ENCODE assay signal across 11 cellular contexts in the genomic region with DNA sequence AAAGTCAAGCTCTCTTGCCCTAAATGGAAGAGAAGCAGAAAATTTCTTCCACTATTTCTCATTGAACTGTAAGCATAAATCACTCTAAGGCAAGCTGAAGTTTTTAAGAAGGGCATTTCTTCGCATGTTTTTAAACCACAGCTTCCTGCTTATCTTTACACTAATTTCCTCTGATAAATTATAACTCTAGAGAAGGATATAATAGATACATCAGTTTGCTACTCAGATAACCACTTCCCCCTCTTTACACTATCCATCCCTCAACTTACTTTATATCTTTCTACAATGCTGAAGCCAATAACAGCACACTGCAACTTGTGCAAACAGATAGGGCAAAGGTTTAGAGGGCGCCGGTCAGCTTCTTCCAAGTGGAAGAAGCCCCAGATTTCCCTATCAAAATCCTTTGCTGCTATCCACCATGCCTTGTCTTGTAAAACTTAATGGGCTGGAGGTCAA. TPM values are rescaled to one million over a fixed set of nuclear protein-coding genes. Genes with fewer than 3 reads are reported as not detected.
DNase-seq lines count a peak whose midpoint lies in the region; ATAC-seq and TF ChIP-seq lines count a peak whose summit lies in the region.
"Had no signal": no experiment of that assay in that cellular context is flagged by ENCODE, and none has a peak within 500 bp of the region (broad histone marks: within the 10 kb centered on the region; RNA-seq: fewer than 3 reads in every experiment).

No MANE protein-coding gene starts in this region.

- no peaks in the 10 kb centered on the region for H3K9me3 ChIP-seq in transverse colon
- H3K9me3 ChIP-seq: ascending aorta had no signal

- in situ Hi-C loops in transverse colon (cut with MboI; ENCODE audit: low pct_ligation_motif_present in 1 of 4, low pct_unique_long_range_greater_than_20kb in 1 of 4, low sequenced_read_pairs in 3 of 4) = loop anchor here (10.0 to 25.0 kb wide), 3 partner anchors 136 to 168 kb away; a partner anchor contains a TSS

- WGBS in transverse colon (ENCODE audit: low coverage in 1 of 2), 2 donors = 34 to 60% methylated on average over 1 to 3 of the region's 3 CpGs

- H3K36me3 ChIP-seq in transverse colon = peaks cover 0 to 4% (median 0%) of the 10 kb centered on the region in 4 donors

- H3K4me3 ChIP-seq in transverse colon = no peak overlapping the region
- H3K4me3 ChIP-seq: ascending aorta had no signal

- H3K36me3 Mint-ChIP-seq in stimulated activated naive CD8-positive, alpha-beta T cell treated with anti-CD3 and anti-CD28 coated beads, Interleukin-15, Interleukin-2, amounts not matched to agents 100 ng/mL and 50 ng/mL, for 24 hours (ENCODE audit: low read depth) = peaks cover 16% of the 10 kb centered on the region
- H3K36me3 Mint-ChIP-seq in T-helper 2 cell treated with Interferon-gamma antibody and Interleukin-4, amounts not matched to agents 5 μg/mL and 100 μg/mL, for 36 hours (ENCODE audit: low read depth) = peaks cover 16% of the 10 kb centered on the region
- H3K36me3 Mint-ChIP-seq in effector memory CD8-positive, alpha-beta T cell (ENCODE audit: insufficient read depth) = peaks cover 28% of the 10 kb centered on the region

- H3K27ac Mint-ChIP-seq in stimulated activated naive CD8-positive, alpha-beta T cell treated with anti-CD3 and anti-CD28 coated beads, Interleukin-15, Interleukin-2, amounts not matched to agents 100 ng/mL and 50 ng/mL, for 24 hours = peak overlapping the region; percentile 90
- H3K27ac Mint-ChIP-seq in T-helper 2 cell treated with Interferon-gamma antibody and Interleukin-4, amounts not matched to agents 5 μg/mL and 100 μg/mL, for 36 hours = peak overlapping the region; percentile 95
- peak overlapping the region; percentile 89 to 94 for H3K27ac Mint-ChIP-seq in effector memory CD8-positive, alpha-beta T cell

- TF ChIP-seq EP300 in transverse colon (IDR thresholded peaks at IDR 0.05; ENCODE audit: low read depth) = no peak

- peaks cover 0 to 29% (median 10%) of the 10 kb centered on the region in 4 donors for H3K4me1 ChIP-seq in transverse colon

- H3K27me3 ChIP-seq in transverse colon = no peaks in the 10 kb centered on the region
- H3K27me3 ChIP-seq: ascending aorta had no signal

- peak overlapping the region; percentile 3 to 50 (median 20) for H3K27ac ChIP-seq in transverse colon
- H3K27ac ChIP-seq: ascending aorta had no signal

- H3K9me3 Mint-ChIP-seq in stimulated activated naive CD8-positive, alpha-beta T cell treated with anti-CD3 and anti-CD28 coated beads, Interleukin-15, Interleukin-2, amounts not matched to agents 100 ng/mL and 50 ng/mL, for 24 hours = no peaks in the 10 kb centered on the region
- no peaks in the 10 kb centered on the region for H3K9me3 Mint-ChIP-seq in T-helper 2 cell treated with Interferon-gamma antibody and Interleukin-4, amounts not matched to agents 5 μg/mL and 100 μg/mL, for 36 hours
- H3K9me3 Mint-ChIP-seq in effector memory CD8-positive, alpha-beta T cell = no peaks in the 10 kb centered on the region

- no peak for TF ChIP-seq CTCF in transverse colon (IDR thresholded peaks at IDR 0.05)

- intact Hi-C loops in transverse colon (cut with DNase I; ENCODE audit: low total_unique reads) = no loop called here

- no peak for DNase-seq in stimulated activated naive CD8-positive, alpha-beta T cell treated with anti-CD3 and anti-CD28 coated beads, Interleukin-15, Interleukin-2, amounts not matched to agents 100 U/mL and 50 U/mL, for 24 hours
- no peak for DNase-seq in T-helper 2 cell treated with Interferon-gamma antibody and Interleukin-4, amounts not matched to agents 5 μg/mL and 100 μg/mL, for 36 hours (ENCODE audit: low spot score)
- peak in 1 of 3 experiments; percentile 15 for DNase-seq in effector memory CD8-positive, alpha-beta T cell
- DNase-seq in transverse colon = no peak
- no peak for DNase-seq in HuH-7.5 (ENCODE audit: low spot score)
- no peak for DNase-seq in NCI-H748 treated with DMSO at 0.1 percent for 48 hours (lab: John Stamatoyannopoulos, UW)
- DNase-seq: NCI-H2029; stimulated activated CD4-positive, alpha-beta T cell treated with anti-CD3 and anti-CD28 coated beads, Interleukin-4, amount 100 ng/mL, for 1 hour had no signal

- H3K4me1 Mint-ChIP-seq in stimulated activated naive CD8-positive, alpha-beta T cell treated with anti-CD3 and anti-CD28 coated beads, Interleukin-15, Interleukin-2, amounts not matched to agents 100 ng/mL and 50 ng/mL, for 24 hours (ENCODE audit: low read depth) = peaks cover 92% of the 10 kb centered on the region
- H3K4me1 Mint-ChIP-seq in T-helper 2 cell treated with Interferon-gamma antibody and Interleukin-4, amounts not matched to agents 5 μg/mL and 100 μg/mL, for 36 hours (ENCODE audit: low read depth) = peaks cover 60% of the 10 kb centered on the region
- peaks cover 30 to 47% of the 10 kb centered on the region in 2 donors for H3K4me1 Mint-ChIP-seq in effector memory CD8-positive, alpha-beta T cell (ENCODE audit: low read depth in 2 of 2)

- no peaks in the 10 kb centered on the region for H3K27me3 Mint-ChIP-seq in stimulated activated naive CD8-positive, alpha-beta T cell treated with anti-CD3 and anti-CD28 coated beads, Interleukin-15, Interleukin-2, amounts not matched to agents 100 ng/mL and 50 ng/mL, for 24 hours
- no peaks in the 10 kb centered on the region for H3K27me3 Mint-ChIP-seq in T-helper 2 cell treated with Interferon-gamma antibody and Interleukin-4, amounts not matched to agents 5 μg/mL and 100 μg/mL, for 36 hours (ENCODE audit: low read depth)
- H3K27me3 Mint-ChIP-seq in effector memory CD8-positive, alpha-beta T cell = no peaks in the 10 kb centered on the region

- ATAC-seq in stimulated activated naive CD8-positive, alpha-beta T cell treated with anti-CD3 and anti-CD28 coated beads, Interleukin-15, Interleukin-2, amounts not matched to agents 100 U/mL and 50 U/mL, for 24 hours = no peak
- peak; percentile 25 for ATAC-seq in effector memory CD8-positive, alpha-beta T cell (replicated peaks)
- no peak for ATAC-seq in GM19455 (IDR thresholded peaks at IDR 0.05; ENCODE audit: unreplicated experiment)

- H3K4me3 Mint-ChIP-seq in stimulated activated naive CD8-positive, alpha-beta T cell treated with anti-CD3 and anti-CD28 coated beads, Interleukin-15, Interleukin-2, amounts not matched to agents 100 ng/mL and 50 ng/mL, for 24 hours = peak overlapping the region; percentile 44
- peak overlapping the region; percentile 82 for H3K4me3 Mint-ChIP-seq in T-helper 2 cell treated with Interferon-gamma antibody and Interleukin-4, amounts not matched to agents 5 μg/mL and 100 μg/mL, for 36 hours
- H3K4me3 Mint-ChIP-seq in effector memory CD8-positive, alpha-beta T cell = peak overlapping the region; percentile 63 to 74

- no peak for TF ChIP-seq POLR2A in transverse colon (IDR thresholded peaks at IDR 0.05)

RNA-seq across cellular contexts. Expression of a gene that starts 49.8 kb away (rescaled TPM):
- total RNA-seq in transverse colon = 1 to 10 TPM in 3 of 4 donors, under 1 TPM in 1; 0.37 to 5.2 (median 4.7) TPM
